Comparison of ENCODE assay signal across 8 cellular contexts in genomic region chr7:131188367-131189339, GRCh38.
A peak's percentile ranks its signal among the peaks of the same experiment; 100 is the strongest.
DNase-seq lines count a peak whose midpoint lies in the region; ATAC-seq lines count a peak whose summit lies in the region.

No MANE protein-coding gene starts in this region.

- no peak overlapping the region for H3K27ac ChIP-seq in Karpas-422 (ENCODE audit: low read length)

- H3K9me2 ChIP-seq in Karpas-422 (replicated peaks; ENCODE audit: insufficient read depth, low read length) = no peaks in the 10 kb centered on the region

- H3K36me3 Mint-ChIP-seq in activated naive CD4-positive, alpha-beta T cell treated with anti-CD3 and anti-CD28 coated beads, Interleukin-2, amount 50 U/mL, for 24 hours = no peaks in the 10 kb centered on the region

- H4K20me1 ChIP-seq in Karpas-422 (ENCODE audit: insufficient read depth, low read depth, low read length) = no peaks in the 10 kb centered on the region

- H3K9me3 Mint-ChIP-seq in activated naive CD4-positive, alpha-beta T cell treated with anti-CD3 and anti-CD28 coated beads, Interleukin-2, amount 50 U/mL, for 24 hours = no peaks in the 10 kb centered on the region

- H3K27me3 ChIP-seq in Karpas-422 (ENCODE audit: low read length) = no peaks in the 10 kb centered on the region

- in situ Hi-C loops in SK-MEL-5 (cut with HindIII; ENCODE audit: low pct_unique_long_range_greater_than_20kb, low sequenced_read_pairs) = no loop called here

- peak overlapping the region; percentile 99 for H3K27ac Mint-ChIP-seq in activated naive CD4-positive, alpha-beta T cell treated with anti-CD3 and anti-CD28 coated beads, Interleukin-2, amount 50 U/mL, for 24 hours

- no peak overlapping the region for H3K4me2 ChIP-seq in Karpas-422 (ENCODE audit: low read depth, low read length, poor library complexity, severe bottlenecking)

- peak overlapping the region; percentile 58 for H3K4me3 Mint-ChIP-seq in activated naive CD4-positive, alpha-beta T cell treated with anti-CD3 and anti-CD28 coated beads, Interleukin-2, amount 50 U/mL, for 24 hours

- no peaks in the 10 kb centered on the region for H3K79me2 ChIP-seq in Karpas-422 (ENCODE audit: low read length)

- no peaks in the 10 kb centered on the region for H3K4me1 ChIP-seq in Karpas-422 (ENCODE audit: low read length)

- no peaks in the 10 kb centered on the region for H3K9me3 ChIP-seq in Karpas-422 (ENCODE audit: low read length)

- ATAC-seq in HG03039 (IDR thresholded peaks at IDR 0.05; ENCODE audit: unreplicated experiment) = peak; percentile 72

- DNase-seq in SKM-1 treated with dmso at 0.1 percent for 144 hours (lab: John Stamatoyannopoulos, UW; ENCODE audit: unreplicated experiment) = peak; percentile 2
- no peak for DNase-seq in SKM-1 (lab: John Stamatoyannopoulos, UW; ENCODE audit: unreplicated experiment)
- peak; percentile 67 for DNase-seq in SK-MEL-5 (ENCODE audit: low read depth, low spot score)
- DNase-seq in lung microvascular endothelial cell (ENCODE audit: low read depth in 2 of 2) = peak; percentile 67 to 90
- DNase-seq in stimulated activated naive CD4-positive, alpha-beta T cell treated with Interleukin-2 at 50 U/mL for 16 hours (lab: John Stamatoyannopoulos, UW) = peak; percentile 51
- DNase-seq in Karpas-422 = no peak

- H2AFZ ChIP-seq in Karpas-422 (ENCODE audit: low read length) = no peak overlapping the region

- peaks cover 49% of the 10 kb centered on the region for H3K4me1 Mint-ChIP-seq in activated naive CD4-positive, alpha-beta T cell treated with anti-CD3 and anti-CD28 coated beads, Interleukin-2, amount 50 U/mL, for 24 hours

- no peak overlapping the region for H3K4me3 ChIP-seq in Karpas-422 (ENCODE audit: low read length)

- H3K36me3 ChIP-seq in Karpas-422 (ENCODE audit: insufficient read depth, low read length) = no peaks in the 10 kb centered on the region

- H3K27me3 Mint-ChIP-seq in activated naive CD4-positive, alpha-beta T cell treated with anti-CD3 and anti-CD28 coated beads, Interleukin-2, amount 50 U/mL, for 24 hours = no peaks in the 10 kb centered on the region

- H3K9ac ChIP-seq in Karpas-422 (ENCODE audit: low read length) = no peak overlapping the region

Comparison
In these comparisons a context has a peak if more than half of its experiments do, and no peak if none do; other contexts are left out.
1. DNase-seq: peak in SKM-1 treated with dmso at 0.1 percent for 144 hours (single experiment), SK-MEL-5 (single experiment), lung microvascular endothelial cell (2 of 2) and stimulated activated naive CD4-positive, alpha-beta T cell treated with Interleukin-2 at 50 U/mL for 16 hours (single experiment); none in SKM-1 (single experiment) and Karpas-422 (single experiment).